ENCODE assay signal across 8 cellular contexts in genomic region chr2:197964720-197965119, GRCh38.
"Had no signal": no experiment of that assay in that cellular context is flagged by ENCODE, and none has a peak within 500 bp of the region (broad histone marks: within the 10 kb centered on the region; RNA-seq: fewer than 3 reads in every experiment).

No MANE protein-coding gene starts in this region.

- ATAC-seq: HepG2 had no signal

- H3K9ac ChIP-seq: KMS-11 had no signal

- H3K27me3 Mint-ChIP-seq: IgD-negative memory B cell had no signal

- FAIRE-seq: HepG2, HTR-8/SVneo had no signal

- H3K4me2 ChIP-seq: KMS-11 had no signal

- H3K27ac Mint-ChIP-seq: IgD-negative memory B cell had no signal

- H3K27ac ChIP-seq: HL-60, KMS-11 had no signal

- DNase-seq: IMR-90, KBM-7, KG1 had no signal
